15 cellular contexts compared by ENCODE assay signal in genomic region chr11:118373871-118374270, GRCh38. TPM values are rescaled to one million over a fixed set of nuclear protein-coding genes. Genes with fewer than 3 reads are reported as not detected.
DNase-seq lines count a peak whose midpoint lies in the region; ATAC-seq, FAIRE-seq and TF ChIP-seq lines count a peak whose summit lies in the region.
"Had no signal": no experiment of that assay in that cellular context is flagged by ENCODE, and none has a peak within 500 bp of the region (broad histone marks: within the 10 kb centered on the region; RNA-seq: fewer than 3 reads in every experiment).

No MANE protein-coding gene starts in this region.

- H4K20me1 ChIP-seq in IMR-90 (ENCODE audit: insufficient read depth, low read length) (no peaks in the 10 kb centered on the region), K562 (replicated peaks; ENCODE audit: control insufficient read depth, insufficient read depth, low read length) (no peaks in the 10 kb centered on the region)
- H4K20me1 ChIP-seq: BLaER1 treated with 17β-estradiol and CSF1 and Interleukin-3, amounts not matched to agents 10 nM and 100 nM had no signal

- H3K27me3 ChIP-seq in IMR-90 (ENCODE audit: control insufficient read depth, insufficient read depth, low read length) (no peaks in the 10 kb centered on the region), K562 (ENCODE audit: control insufficient read depth in 2 of 2, insufficient read depth in 2 of 2, low read length in 2 of 2) (no peaks in the 10 kb centered on the region)
- H3K27me3 ChIP-seq: BLaER1 treated with 17β-estradiol and CSF1 and Interleukin-3, amounts not matched to agents 10 nM and 100 nM had no signal

- dilution Hi-C loops in IMR-90 (cut with HindIII; ENCODE audit: low sequenced_read_pairs, unreplicated experiment) = no loop called here

- no peak overlapping the region for H3K18ac ChIP-seq in IMR-90 (ENCODE audit: low read depth, low read length)

- H3K36me3 Mint-ChIP-seq in activated CD8-positive, alpha-beta T cell treated with anti-CD3 and anti-CD28 coated beads for 36 hours (ENCODE audit: low read depth) = peaks cover 69% of the 10 kb centered on the region
- H3K36me3 Mint-ChIP-seq in activated CD8-positive, alpha-beta T cell treated with anti-CD3 and anti-CD28 coated beads, Interleukin-2, amount 10 ng/mL, durations not matched to agents 7 days and 5 days (ENCODE audit: low read depth) = peaks cover 79% of the 10 kb centered on the region

- BruUV-seq in IMR-90 (replicated peaks; lab: Mats Ljungman, UMichigan) (no TSS peak), K562 (replicated peaks; lab: Mats Ljungman, UMichigan) (TSS peak; percentile 8)

- peak overlapping the region; percentile 4 for H3K27ac Mint-ChIP-seq in activated CD8-positive, alpha-beta T cell treated with anti-CD3 and anti-CD28 coated beads for 36 hours
- H3K27ac Mint-ChIP-seq in activated CD8-positive, alpha-beta T cell treated with anti-CD3 and anti-CD28 coated beads, Interleukin-2, amount 10 ng/mL, durations not matched to agents 7 days and 5 days = no peak overlapping the region
- H3K27ac Mint-ChIP-seq: HFFc6 had no signal

- no peak overlapping the region for H3K4me3 Mint-ChIP-seq in activated CD8-positive, alpha-beta T cell treated with anti-CD3 and anti-CD28 coated beads for 36 hours
- H3K4me3 Mint-ChIP-seq in activated CD8-positive, alpha-beta T cell treated with anti-CD3 and anti-CD28 coated beads, Interleukin-2, amount 10 ng/mL, durations not matched to agents 7 days and 5 days = no peak overlapping the region
- H3K4me3 Mint-ChIP-seq: CD4-positive, CD25-positive, alpha-beta regulatory T cell; HFFc6 had no signal

- no peak overlapping the region for H3K14ac ChIP-seq in IMR-90 (replicated peaks; ENCODE audit: low read depth, low read length)

- ATAC-seq in activated CD8-positive, alpha-beta T cell treated with anti-CD3 and anti-CD28 coated beads for 36 hours = no peak
- ATAC-seq in activated CD8-positive, alpha-beta T cell treated with anti-CD3 and anti-CD28 coated beads, Interleukin-2, amount 10 ng/mL, durations not matched to agents 7 days and 5 days = no peak
- ATAC-seq in IMR-90 (ENCODE audit: low read depth) (no peak), K562 (no peak)

- CTCF ChIA-PET in activated CD8-positive, alpha-beta T cell treated with anti-CD3 and anti-CD28 coated beads for 36 hours (lab: Charles Lee) = interaction anchor here (0.7 to 1.3 kb wide), 3 partner anchors 8 to 78 kb away, joined by 3 read pairs; no protein-coding TSS in a partner anchor
- CTCF ChIA-PET in activated CD8-positive, alpha-beta T cell treated with anti-CD3 and anti-CD28 coated beads, Interleukin-2, amount 10 ng/mL, durations not matched to agents 7 days and 5 days (lab: Charles Lee) = interaction anchor here (0.7 kb wide), 1 partner anchor 203 kb away, joined by 3 read pairs; no protein-coding TSS in a partner anchor
- CTCF ChIA-PET in IMR-90 (lab: Yijun Ruan, JAX) = no interaction called here
- CTCF ChIA-PET in K562 (lab: Yijun Ruan, JAX; ENCODE audit: low intra/inter-chr PET ratio) = no interaction called here

- no peak overlapping the region for H3K23ac ChIP-seq in IMR-90 (ENCODE audit: low read depth, low read length)

- H3K9ac ChIP-seq in IMR-90 (ENCODE audit: low read depth, low read length) (no peak overlapping the region), K562 (ENCODE audit: insufficient read depth in 1 of 2, low read depth in 2 of 2, low read length in 2 of 2) (no peak overlapping the region)
- H3K9ac ChIP-seq: BLaER1 treated with 17β-estradiol and CSF1 and Interleukin-3, amounts not matched to agents 10 nM and 100 nM had no signal

- TF ChIP-seq EP300 in K562 (IDR thresholded peaks at IDR 0.05; ENCODE audit: low read length) = no peak

- no peak overlapping the region for H3K27ac ChIP-seq in IMR-90 (ENCODE audit: insufficient read depth, low read length)
- H3K27ac ChIP-seq in K562 (ENCODE audit: extremely low read depth, low read depth, low read length) = no peak overlapping the region
- H3K27ac ChIP-seq: BLaER1 treated with 17β-estradiol and CSF1 and Interleukin-3, amounts not matched to agents 10 nM and 100 nM had no signal

- H2BK15ac ChIP-seq in IMR-90 (ENCODE audit: low read depth, low read length) = no peak overlapping the region

- no peak overlapping the region for H4K91ac ChIP-seq in IMR-90 (ENCODE audit: insufficient read depth, low read depth, low read length)

- H3K9me3 ChIP-seq in IMR-90 (ENCODE audit: control insufficient read depth, insufficient read depth, low read length) (no peaks in the 10 kb centered on the region), K562 (replicated peaks; ENCODE audit: control insufficient read depth, insufficient read depth, low read depth, low read length) (no peaks in the 10 kb centered on the region)
- H3K9me3 ChIP-seq: BLaER1 treated with 17β-estradiol and CSF1 and Interleukin-3, amounts not matched to agents 10 nM and 100 nM had no signal

- TF ChIP-seq CTCF in activated CD8-positive, alpha-beta T cell treated with anti-CD3 and anti-CD28 coated beads for 36 hours (IDR thresholded peaks at IDR 0.05) = no peak
- TF ChIP-seq CTCF in IMR-90 (conservative IDR thresholded peaks at IDR 0.05; ENCODE audit: low read depth, low read length) = no peak
- no peak for TF ChIP-seq CTCF in K562 (IDR thresholded peaks at IDR 0.05 in 2 of 3, conservative IDR thresholded peaks at IDR 0.05 in 1 of 3; ENCODE audit: insufficient read depth in 2 of 3, low read depth in 1 of 3, low read length in 3 of 3)

- in situ Hi-C loops in IMR-90 (cut with MboI; ENCODE audit: low sequenced_read_pairs) = loop anchor here (25.0 kb wide), 1 partner anchor 1012 kb away; no protein-coding TSS in a partner anchor
- in situ Hi-C loops in K562 (cut with MboI) = no loop called here

- no peak overlapping the region for H4K5ac ChIP-seq in IMR-90 (ENCODE audit: low read depth, low read length)

- H3K4me1 ChIP-seq in IMR-90 (ENCODE audit: control insufficient read depth, insufficient read depth, low read length) (no peaks in the 10 kb centered on the region), K562 (replicated peaks in 1 of 2; ENCODE audit: control insufficient read depth in 2 of 2, insufficient read depth in 2 of 2, low read length in 2 of 2) (peaks cover 0 to 6% of the 10 kb centered on the region in 2 experiments; a peak in 2 of 5 replicates)
- H3K4me1 ChIP-seq: BLaER1 treated with 17β-estradiol and CSF1 and Interleukin-3, amounts not matched to agents 10 nM and 100 nM had no signal

- H2AK9ac ChIP-seq in IMR-90 (replicated peaks; ENCODE audit: low read depth, low read length, poor library complexity) = no peak overlapping the region

- H2AFZ ChIP-seq in IMR-90 (replicated peaks; ENCODE audit: low read length, poor library complexity) (no peak overlapping the region), K562 (ENCODE audit: low read depth, low read length) (no peak overlapping the region)

- H3K4me3 ChIP-seq in IMR-90 (ENCODE audit: insufficient read depth, low read depth, low read length) = no peak overlapping the region
- no peak overlapping the region for H3K4me3 ChIP-seq in K562
- H3K4me3 ChIP-seq: BLaER1 treated with 17β-estradiol and CSF1 and Interleukin-3, amounts not matched to agents 10 nM and 100 nM had no signal

- no peak overlapping the region for H2BK120ac ChIP-seq in IMR-90 (ENCODE audit: low read depth, low read length)

- H3K4me1 Mint-ChIP-seq in activated CD8-positive, alpha-beta T cell treated with anti-CD3 and anti-CD28 coated beads for 36 hours (ENCODE audit: low read depth) = peaks cover 2% of the 10 kb centered on the region
- no peaks in the 10 kb centered on the region for H3K4me1 Mint-ChIP-seq in activated CD8-positive, alpha-beta T cell treated with anti-CD3 and anti-CD28 coated beads, Interleukin-2, amount 10 ng/mL, durations not matched to agents 7 days and 5 days (ENCODE audit: low read depth)

- H3K4me2 ChIP-seq in IMR-90 (ENCODE audit: low read depth, low read length) (no peak overlapping the region), K562 (ENCODE audit: insufficient read depth, low read length) (no peak overlapping the region)
- H3K4me2 ChIP-seq: BLaER1 treated with 17β-estradiol and CSF1 and Interleukin-3, amounts not matched to agents 10 nM and 100 nM had no signal

- TF ChIP-seq POLR2A in IMR-90 (IDR thresholded peaks at IDR 0.05; ENCODE audit: low read depth, low read length) (no peak), K562 (conservative IDR thresholded peaks at IDR 0.05) (no peak)

- intact Hi-C loops in activated CD8-positive, alpha-beta T cell treated with anti-CD3 and anti-CD28 coated beads for 36 hours (cut with micrococcal nuclease) = no loop called here
- intact Hi-C loops in IMR-90 (cut with micrococcal nuclease) = no loop called here
- intact Hi-C loops in K562 (cut with micrococcal nuclease) = no loop called here

- no peaks in the 10 kb centered on the region for H3K79me1 ChIP-seq in IMR-90 (ENCODE audit: low read depth in 1 of 2, low read length in 2 of 2)

- H2AK5ac ChIP-seq in IMR-90 (ENCODE audit: low read depth, low read length) = no peak overlapping the region

- H3K4ac ChIP-seq in IMR-90 (ENCODE audit: low read depth, low read length) = no peak overlapping the region

- no CpG with 5 or more reads among the region's 5 CpGs for WGBS in IMR-90 (ENCODE audit: extremely low coverage in 2 of 2, insufficient read length in 1 of 2), 2 experiments
- WGBS in K562 (ENCODE audit: insufficient coverage, low coverage, missing lambda C conversion rate) = 97% methylated on average over 5 of the region's 5 CpGs

- H3K79me2 ChIP-seq in K562 (ENCODE audit: control insufficient read depth, insufficient read depth, low read length) = no peaks in the 10 kb centered on the region

- no peaks in the 10 kb centered on the region for H3K9me3 Mint-ChIP-seq in activated CD8-positive, alpha-beta T cell treated with anti-CD3 and anti-CD28 coated beads for 36 hours
- H3K9me3 Mint-ChIP-seq in activated CD8-positive, alpha-beta T cell treated with anti-CD3 and anti-CD28 coated beads, Interleukin-2, amount 10 ng/mL, durations not matched to agents 7 days and 5 days (ENCODE audit: insufficient read depth) = no peaks in the 10 kb centered on the region
- H3K9me3 Mint-ChIP-seq: CD4-positive, CD25-positive, alpha-beta regulatory T cell; HFFc6 had no signal

- TF ChIP-seq RAD21 in IMR-90 (IDR thresholded peaks at IDR 0.05; ENCODE audit: low read length) (no peak), K562 (CRISPR knock-in tag; conservative IDR thresholded peaks at IDR 0.05 in 1 of 2, IDR thresholded peaks at IDR 0.05 in 1 of 2) (no peak)

- no peaks in the 10 kb centered on the region for H3K9me1 ChIP-seq in IMR-90 (ENCODE audit: insufficient read depth, low read length)
- H3K9me1 ChIP-seq in K562 (ENCODE audit: control insufficient read depth, insufficient read depth, low read length) = no peaks in the 10 kb centered on the region

- H2BK20ac ChIP-seq in IMR-90 (ENCODE audit: low read depth, low read length) = no peak overlapping the region

- no peak for DNase-seq in activated CD8-positive, alpha-beta T cell treated with anti-CD3 and anti-CD28 coated beads for 36 hours
- DNase-seq in activated CD8-positive, alpha-beta T cell treated with anti-CD3 and anti-CD28 coated beads, Interleukin-2, amount 10 ng/mL, durations not matched to agents 7 days and 5 days = no peak
- no peak for DNase-seq in IMR-90
- DNase-seq in K562 (ENCODE audit: extremely low read depth in 1 of 4, low spot score in 3 of 4) = no peak
- no peak for DNase-seq in AG08395 (ENCODE audit: low spot score)
- no peak for DNase-seq in NCI-H69 (lab: John Stamatoyannopoulos, UW)
- DNase-seq: 8988T; CD4-positive, CD25-positive, alpha-beta regulatory T cell; DMS53; GF-D8; HCEC 1CT; HFFc6 had no signal

- H3K56ac ChIP-seq in IMR-90 (ENCODE audit: extremely low read depth, insufficient read depth, low read length) = no peak overlapping the region

- no peak overlapping the region for H2BK5ac ChIP-seq in IMR-90 (ENCODE audit: low read depth, low read length, poor library complexity, severe bottlenecking)

- POLR2A ChIA-PET in activated CD8-positive, alpha-beta T cell treated with anti-CD3 and anti-CD28 coated beads for 36 hours (lab: Charles Lee) = interaction anchor here (1.3 to 1.5 kb wide), 2 partner anchors 8 to 116 kb away, joined by 3 read pairs; no protein-coding TSS in a partner anchor
- POLR2A ChIA-PET in activated CD8-positive, alpha-beta T cell treated with anti-CD3 and anti-CD28 coated beads, Interleukin-2, amount 10 ng/mL, durations not matched to agents 7 days and 5 days (lab: Charles Lee) = no interaction called here
- POLR2A ChIA-PET in IMR-90 (lab: Charles Lee; ENCODE audit: unreplicated experiment) = no interaction called here
- POLR2A ChIA-PET in K562 (lab: Yijun Ruan, JAX) = interaction anchor here (0.6 to 2.5 kb wide), 7 partner anchors 10 to 564 kb away, joined by 3 to 16 read pairs (median 4); partner anchors contain the start of genes CD3D and UBE4A

- H3K36me3 ChIP-seq in IMR-90 (ENCODE audit: control insufficient read depth, insufficient read depth, low read length) (peaks cover 45% of the 10 kb centered on the region), K562 (ENCODE audit: control insufficient read depth, insufficient read depth, low read length) (peaks cover 85% of the 10 kb centered on the region)

- H4K8ac ChIP-seq in IMR-90 (ENCODE audit: low read depth in 2 of 2, low read length in 2 of 2) = no peak overlapping the region

- no peaks in the 10 kb centered on the region for H3K27me3 Mint-ChIP-seq in activated CD8-positive, alpha-beta T cell treated with anti-CD3 and anti-CD28 coated beads for 36 hours
- no peaks in the 10 kb centered on the region for H3K27me3 Mint-ChIP-seq in activated CD8-positive, alpha-beta T cell treated with anti-CD3 and anti-CD28 coated beads, Interleukin-2, amount 10 ng/mL, durations not matched to agents 7 days and 5 days (ENCODE audit: low read depth)
- H3K27me3 Mint-ChIP-seq: CD4-positive, CD25-positive, alpha-beta regulatory T cell had no signal

- FAIRE-seq in K562 (lab: Jason Lieb, UNC) = no peak
- FAIRE-seq: HTR-8/SVneo had no signal

RNA-seq across cellular contexts. Expression of gene UBE4A, which starts 14.5 kb away (rescaled TPM):
- 10 to 100 TPM; 40.2 to 40.5 TPM for total RNA-seq in activated CD8-positive, alpha-beta T cell treated with anti-CD3 and anti-CD28 coated beads for 36 hours
- 10 to 100 TPM; 38.5 to 39.8 TPM for total RNA-seq in activated CD8-positive, alpha-beta T cell treated with anti-CD3 and anti-CD28 coated beads, Interleukin-2, amount 10 ng/mL, durations not matched to agents 7 days and 5 days
- 69.7 and 71.1 TPM in 2 replicates for total RNA-seq in IMR-90 (2012; rRNA removed)
- polyA plus RNA-seq in IMR-90 (2012; rRNA removed) = 11.4 and 15.2 TPM in 2 replicates
- 3.4 and 6.2 TPM in 2 replicates for polyA plus RNA-seq in IMR-90 (2012; cell fraction: cytosol; rRNA removed)
- 2.9 and 20.1 TPM in 2 replicates for polyA plus RNA-seq in IMR-90 (2012; cell fraction: nucleus; rRNA removed; ENCODE audit: low replicate concordance)
- 31.9 and 53.7 TPM in 2 replicates for total RNA-seq in K562 (2011; cell fraction: chromatin; rRNA removed; ENCODE audit: low replicate concordance)
- 23.5 and 25.8 TPM in 2 replicates for total RNA-seq in K562 (2011; cell fraction: nucleolus; rRNA removed)
- 45.1 and 82.0 TPM in 2 replicates for total RNA-seq in K562 (2011; cell fraction: nucleoplasm; rRNA removed)
- total RNA-seq in K562 (2014; rRNA removed) = 26.8 and 32.4 TPM in 2 replicates
- total RNA-seq in K562 (2014; rRNA removed; fragmentation: Illumina TruSeq; extraction: Trizol) = 44.8 and 50.6 TPM in 2 replicates
- 41.8 and 45.2 TPM in 2 replicates for total RNA-seq in K562 (2015; rRNA removed; fragmentation: Illumina TruSeq; extraction: Trizol)
- total RNA-seq in K562 (2021) = 33.6 and 37.0 TPM in 2 replicates
- polyA plus RNA-seq in K562 (2011; rRNA removed) = 22.9 and 23.9 TPM in 2 replicates
- 12.4 and 17.6 TPM in 2 replicates for polyA plus RNA-seq in K562 (2011; cell fraction: cytosol; rRNA removed)
- polyA plus RNA-seq in K562 (2011; cell fraction: nucleus; rRNA removed) = 54.3 and 63.0 TPM in 2 replicates
- 19.3 and 19.9 TPM in 2 replicates for polyA plus RNA-seq in K562 (2012)
- 29.2 and 32.8 TPM in 2 replicates for polyA plus RNA-seq in K562 (2014; fragmentation: Illumina TruSeq; extraction: Trizol)
- 10 to 100 TPM; 13.5 to 17.1 TPM for polyA plus RNA-seq in K562 (2014; fragmentation: Nextera tagmentation; extraction: Ambion mirVana)
- 17.8 and 18.0 TPM in 2 replicates for polyA plus RNA-seq in K562 (2014; rRNA removed)
- 47.1 and 48.0 TPM in 2 replicates for polyA minus RNA-seq in K562 (2011; rRNA and poly(A)+ RNA removed)
- 28.5 and 37.0 TPM in 2 replicates for polyA minus RNA-seq in K562 (2011; cell fraction: cytosol; rRNA and poly(A)+ RNA removed)
- polyA minus RNA-seq in K562 (2011; cell fraction: nucleus; rRNA and poly(A)+ RNA removed) = 12.4 and 25.8 TPM in 2 replicates

RNA-seq across cellular contexts. Expression of gene ATP5MG, which starts 27.5 kb away (rescaled TPM):
- total RNA-seq in activated CD8-positive, alpha-beta T cell treated with anti-CD3 and anti-CD28 coated beads for 36 hours = 100 to 1,000 TPM; 237 to 249 TPM
- total RNA-seq in activated CD8-positive, alpha-beta T cell treated with anti-CD3 and anti-CD28 coated beads, Interleukin-2, amount 10 ng/mL, durations not matched to agents 7 days and 5 days = 100 to 1,000 TPM; 275 to 298 TPM
- total RNA-seq in IMR-90 (2012; rRNA removed) = 71.1 and 219 TPM in 2 replicates
- polyA plus RNA-seq in IMR-90 (2012; rRNA removed) = 144 and 149 TPM in 2 replicates
- 87.3 and 230 TPM in 2 replicates for polyA plus RNA-seq in IMR-90 (2012; cell fraction: cytosol; rRNA removed)
- polyA plus RNA-seq in IMR-90 (2012; cell fraction: nucleus; rRNA removed; ENCODE audit: low replicate concordance) = 19.7 and 67.4 TPM in 2 replicates
- 30.9 and 63.7 TPM in 2 replicates for total RNA-seq in K562 (2011; cell fraction: chromatin; rRNA removed; ENCODE audit: low replicate concordance)
- 49.0 and 59.9 TPM in 2 replicates for total RNA-seq in K562 (2011; cell fraction: nucleolus; rRNA removed)
- 82.3 and 111 TPM in 2 replicates for total RNA-seq in K562 (2011; cell fraction: nucleoplasm; rRNA removed)
- total RNA-seq in K562 (2014; rRNA removed) = 294 and 333 TPM in 2 replicates
- total RNA-seq in K562 (2014; rRNA removed; fragmentation: Illumina TruSeq; extraction: Trizol) = 422 and 434 TPM in 2 replicates
- total RNA-seq in K562 (2015; rRNA removed; fragmentation: Illumina TruSeq; extraction: Trizol) = 366 and 426 TPM in 2 replicates
- 390 and 391 TPM in 2 replicates for total RNA-seq in K562 (2021)
- 609 and 759 TPM in 2 replicates for polyA plus RNA-seq in K562 (2011; rRNA removed)
- 443 and 675 TPM in 2 replicates for polyA plus RNA-seq in K562 (2011; cell fraction: cytosol; rRNA removed)
- 116 and 214 TPM in 2 replicates for polyA plus RNA-seq in K562 (2011; cell fraction: nucleus; rRNA removed)
- polyA plus RNA-seq in K562 (2012) = 594 and 680 TPM in 2 replicates
- 301 and 302 TPM in 2 replicates for polyA plus RNA-seq in K562 (2014; fragmentation: Illumina TruSeq; extraction: Trizol)
- polyA plus RNA-seq in K562 (2014; fragmentation: Nextera tagmentation; extraction: Ambion mirVana) = 1,000 to 10,000 TPM; 1,842 to 2,138 TPM
- 512 and 785 TPM in 2 replicates for polyA plus RNA-seq in K562 (2014; rRNA removed)
- 129 and 140 TPM in 2 replicates for polyA minus RNA-seq in K562 (2011; rRNA and poly(A)+ RNA removed)
- 91.3 and 103 TPM in 2 replicates for polyA minus RNA-seq in K562 (2011; cell fraction: cytosol; rRNA and poly(A)+ RNA removed)
- polyA minus RNA-seq in K562 (2011; cell fraction: nucleus; rRNA and poly(A)+ RNA removed) = 15.8 and 29.8 TPM in 2 replicates

RNA-seq across cellular contexts. Expression of gene CD3G, which starts 29.7 kb away (rescaled TPM):
- total RNA-seq in activated CD8-positive, alpha-beta T cell treated with anti-CD3 and anti-CD28 coated beads for 36 hours = 100 to 1,000 TPM; 116 to 118 TPM
- total RNA-seq in activated CD8-positive, alpha-beta T cell treated with anti-CD3 and anti-CD28 coated beads, Interleukin-2, amount 10 ng/mL, durations not matched to agents 7 days and 5 days = 100 to 1,000 TPM; 227 to 232 TPM
- total RNA-seq in IMR-90 (2012; rRNA removed) (not detected in 2 replicates), K562 (2014; rRNA removed) (0.36 and 0.37 TPM in 2 replicates), K562 (2014; rRNA removed; fragmentation: Illumina TruSeq; extraction: Trizol) (0.19 and 0.47 TPM in 2 replicates), K562 (2015; rRNA removed; fragmentation: Illumina TruSeq; extraction: Trizol) (0.47 and 0.49 TPM in 2 replicates), K562 (2021) (0.55 and 0.60 TPM in 2 replicates)
- polyA plus RNA-seq in IMR-90 (2012; rRNA removed) (not detected in 2 replicates), K562 (2011; rRNA removed) (1.6 and 1.7 TPM in 2 replicates), K562 (2014; fragmentation: Illumina TruSeq; extraction: Trizol) (0.30 and 0.79 TPM in 2 replicates), K562 (2014; fragmentation: Nextera tagmentation; extraction: Ambion mirVana) (under 1 TPM; 0.60 to 0.83 TPM), K562 (2014; rRNA removed) (0.24 and 0.33 TPM in 2 replicates)
- not detected in 2 replicates for polyA plus RNA-seq in IMR-90 (2012; cell fraction: cytosol; rRNA removed)
- not detected in 2 replicates for polyA plus RNA-seq in IMR-90 (2012; cell fraction: nucleus; rRNA removed; ENCODE audit: low replicate concordance)
- total RNA-seq in K562 (2011; cell fraction: chromatin; rRNA removed; ENCODE audit: low replicate concordance) = 1.1 and 1.3 TPM in 2 replicates
- total RNA-seq in K562 (2011; cell fraction: nucleolus; rRNA removed) = 0.53 and 0.67 TPM in 2 replicates
- 0.51 and 1.1 TPM in 2 replicates for total RNA-seq in K562 (2011; cell fraction: nucleoplasm; rRNA removed)
- polyA plus RNA-seq in K562 (2011; cell fraction: cytosol; rRNA removed) = 0.78 and 1.0 TPM in 2 replicates
- 0.34 and 0.82 TPM in 2 replicates for polyA plus RNA-seq in K562 (2011; cell fraction: nucleus; rRNA removed)
- polyA plus RNA-seq in K562 (2012) = 0.47 and 1.6 TPM in 2 replicates
- polyA minus RNA-seq in K562 (2011; rRNA and poly(A)+ RNA removed) = 2.8 and 23.2 TPM in 2 replicates
- polyA minus RNA-seq in K562 (2011; cell fraction: cytosol; rRNA and poly(A)+ RNA removed) = 1.2 TPM in 2 replicates
- polyA minus RNA-seq in K562 (2011; cell fraction: nucleus; rRNA and poly(A)+ RNA removed) = 0.13 and 0.78 TPM in 2 replicates
- total RNA-seq: H4, HFFc6 had no signal

RNA-seq across cellular contexts. Expression of gene CD3D, which starts 31.4 kb away (rescaled TPM):
- total RNA-seq in activated CD8-positive, alpha-beta T cell treated with anti-CD3 and anti-CD28 coated beads for 36 hours = 100 to 1,000 TPM; 316 to 325 TPM
- 100 to 1,000 TPM; 541 to 588 TPM for total RNA-seq in activated CD8-positive, alpha-beta T cell treated with anti-CD3 and anti-CD28 coated beads, Interleukin-2, amount 10 ng/mL, durations not matched to agents 7 days and 5 days
- total RNA-seq in IMR-90 (2012; rRNA removed) = not detected in 2 replicates
- not detected in 2 replicates for polyA plus RNA-seq in IMR-90 (2012; rRNA removed)
- not detected in 2 replicates for polyA plus RNA-seq in IMR-90 (2012; cell fraction: cytosol; rRNA removed)
- not detected in 2 replicates for polyA plus RNA-seq in IMR-90 (2012; cell fraction: nucleus; rRNA removed; ENCODE audit: low replicate concordance)
- 24.0 and 41.4 TPM in 2 replicates for total RNA-seq in K562 (2011; cell fraction: chromatin; rRNA removed; ENCODE audit: low replicate concordance)
- total RNA-seq in K562 (2011; cell fraction: nucleolus; rRNA removed) = 83.6 and 106 TPM in 2 replicates
- total RNA-seq in K562 (2011; cell fraction: nucleoplasm; rRNA removed) = 52.0 and 68.0 TPM in 2 replicates
- total RNA-seq in K562 (2014; rRNA removed) = 40.7 and 42.4 TPM in 2 replicates
- 52.4 and 54.8 TPM in 2 replicates for total RNA-seq in K562 (2014; rRNA removed; fragmentation: Illumina TruSeq; extraction: Trizol)
- 35.6 and 41.7 TPM in 2 replicates for total RNA-seq in K562 (2015; rRNA removed; fragmentation: Illumina TruSeq; extraction: Trizol)
- 34.9 and 36.2 TPM in 2 replicates for total RNA-seq in K562 (2021)
- polyA plus RNA-seq in K562 (2011; rRNA removed) = 238 and 241 TPM in 2 replicates
- 162 and 272 TPM in 2 replicates for polyA plus RNA-seq in K562 (2011; cell fraction: cytosol; rRNA removed)
- polyA plus RNA-seq in K562 (2011; cell fraction: nucleus; rRNA removed) = 58.9 and 86.8 TPM in 2 replicates
- 54.3 and 176 TPM in 2 replicates for polyA plus RNA-seq in K562 (2012)
- 67.1 and 75.5 TPM in 2 replicates for polyA plus RNA-seq in K562 (2014; fragmentation: Illumina TruSeq; extraction: Trizol)
- polyA plus RNA-seq in K562 (2014; fragmentation: Nextera tagmentation; extraction: Ambion mirVana) = 100 to 1,000 TPM; 139 to 145 TPM
- polyA plus RNA-seq in K562 (2014; rRNA removed) = 69.6 and 76.7 TPM in 2 replicates
- 107 and 117 TPM in 2 replicates for polyA minus RNA-seq in K562 (2011; rRNA and poly(A)+ RNA removed)
- 29.9 and 30.2 TPM in 2 replicates for polyA minus RNA-seq in K562 (2011; cell fraction: cytosol; rRNA and poly(A)+ RNA removed)
- polyA minus RNA-seq in K562 (2011; cell fraction: nucleus; rRNA and poly(A)+ RNA removed) = 9.8 and 24.3 TPM in 2 replicates
- total RNA-seq: H4, HFFc6 had no signal

Comparison
In these comparisons a context has a peak if more than half of its experiments do, and no peak if none do; other contexts are left out.
1. POLR2A ChIA-PET loops: an anchor here in activated CD8-positive, alpha-beta T cell treated with anti-CD3 and anti-CD28 coated beads for 36 hours (1.3 to 1.5 kb wide) and K562 (0.6 to 2.5 kb wide); none called in activated CD8-positive, alpha-beta T cell treated with anti-CD3 and anti-CD28 coated beads, Interleukin-2, amount 10 ng/mL, durations not matched to agents 7 days and 5 days and IMR-90.
2. RNA of gene CD3G, which starts 29.7 kb away (total RNA-seq): 227 to 232 TPM in activated CD8-positive, alpha-beta T cell treated with anti-CD3 and anti-CD28 coated beads, Interleukin-2, amount 10 ng/mL, durations not matched to agents 7 days and 5 days and 116 to 118 TPM in activated CD8-positive, alpha-beta T cell treated with anti-CD3 and anti-CD28 coated beads for 36 hours; 0.19 to 1.3 TPM in K562 and not detected in IMR-90; every median in the first group is over 10 times any median in the second.
3. CTCF ChIA-PET loops: an anchor here in activated CD8-positive, alpha-beta T cell treated with anti-CD3 and anti-CD28 coated beads for 36 hours (0.7 to 1.3 kb wide) and activated CD8-positive, alpha-beta T cell treated with anti-CD3 and anti-CD28 coated beads, Interleukin-2, amount 10 ng/mL, durations not matched to agents 7 days and 5 days (0.7 kb wide); none called in IMR-90 and K562.